ENCODE assay signal across 14 cellular contexts in genomic region chr2:239112127-239112774, GRCh38.
DNase-seq lines count a peak whose midpoint lies in the region; ATAC-seq, FAIRE-seq and TF ChIP-seq lines count a peak whose summit lies in the region.
"Had no signal": no experiment of that assay in that cellular context is flagged by ENCODE, and none has a peak within 500 bp of the region (broad histone marks: within the 10 kb centered on the region; RNA-seq: fewer than 3 reads in every experiment).

No MANE protein-coding gene starts in this region.

- peak overlapping the region; percentile 53 for H3K9ac ChIP-seq in muscle layer of colon (ENCODE audit: low read length)
- no peak overlapping the region for H3K9ac ChIP-seq in rectal smooth muscle tissue (ENCODE audit: low read length)

- TF ChIP-seq EP300 in transverse colon (IDR thresholded peaks at IDR 0.05; ENCODE audit: low read depth), result no peak

- intact Hi-C loops in transverse colon (cut with DNase I; ENCODE audit: low total_unique reads), result loop anchor here (10.0 kb wide), 1 partner anchor 193 kb away; no protein-coding TSS in a partner anchor
- intact Hi-C loops in mucosa of descending colon (cut with DNase I, micrococcal nuclease), result no loop called here

- H3K27me3 ChIP-seq in bronchial epithelial cell (ENCODE audit: control insufficient read depth, insufficient read depth, low read length) (no peaks in the 10 kb centered on the region), muscle layer of colon (ENCODE audit: control insufficient read depth in 1 of 2, insufficient read depth in 2 of 2, low read length in 2 of 2) (no peaks in the 10 kb centered on the region), rectal smooth muscle tissue (ENCODE audit: control insufficient read depth, insufficient read depth, low read length) (no peaks in the 10 kb centered on the region), transverse colon (no peaks in the 10 kb centered on the region)
- H3K27me3 ChIP-seq: BE2C, Peyer's patch had no signal

- in situ Hi-C loops in transverse colon (cut with MboI; ENCODE audit: low pct_ligation_motif_present in 1 of 4, low pct_unique_long_range_greater_than_20kb in 1 of 4, low sequenced_read_pairs in 3 of 4), result no loop called here

- H3K36me3 ChIP-seq in bronchial epithelial cell (ENCODE audit: control insufficient read depth, insufficient read depth, low read length) (no peaks in the 10 kb centered on the region), muscle layer of colon (ENCODE audit: insufficient read depth, low read length) (peaks cover 60% of the 10 kb centered on the region), rectal smooth muscle tissue (ENCODE audit: control insufficient read depth, insufficient read depth, low read length) (peaks cover 11% of the 10 kb centered on the region), transverse colon (peaks cover 0 to 13% (median 0%) of the 10 kb centered on the region in 4 donors), mucosa of descending colon (ENCODE audit: low read depth) (no peaks in the 10 kb centered on the region)
- H3K36me3 ChIP-seq: HAP-1 had no signal

- no peak overlapping the region for H3K4me3 ChIP-seq in bronchial epithelial cell (ENCODE audit: low read depth, low read length)
- no peak overlapping the region for H3K4me3 ChIP-seq in muscle layer of colon (ENCODE audit: low read depth in 1 of 2, low read length in 2 of 2)
- no peak overlapping the region for H3K4me3 ChIP-seq in rectal smooth muscle tissue (ENCODE audit: low read length)
- no peak overlapping the region for H3K4me3 ChIP-seq in transverse colon
- no peak overlapping the region for H3K4me3 ChIP-seq in mucosa of descending colon
- H3K4me3 ChIP-seq: HAP-1, Peyer's patch had no signal

- FAIRE-seq in bronchial epithelial cell (lab: Jason Lieb, UNC), result peak; percentile 64

- no peak for ATAC-seq in mucosa of descending colon

- H3K9me3 ChIP-seq in muscle layer of colon (ENCODE audit: low read length), result no peaks in the 10 kb centered on the region
- H3K9me3 ChIP-seq in transverse colon, result no peaks in the 10 kb centered on the region
- H3K9me3 ChIP-seq in mucosa of descending colon, result no peaks in the 10 kb centered on the region
- H3K9me3 ChIP-seq: BE2C, HAP-1, Peyer's patch had no signal

- peak overlapping the region; percentile 78 for H3K27ac ChIP-seq in muscle layer of colon (ENCODE audit: low read depth, low read length)
- peak overlapping the region; percentile 93 for H3K27ac ChIP-seq in rectal smooth muscle tissue (ENCODE audit: low read depth, low read length)
- peak overlapping the region; percentile 62 to 85 (median 78) for H3K27ac ChIP-seq in transverse colon

- TF ChIP-seq CTCF in bronchial epithelial cell (IDR thresholded peaks at IDR 0.05; ENCODE audit: insufficient read depth, low read length, severe bottlenecking), result no peak
- no peak for TF ChIP-seq CTCF in transverse colon (IDR thresholded peaks at IDR 0.05)
- TF ChIP-seq CTCF in mucosa of descending colon (IDR thresholded peaks at IDR 0.05), result no peak

- peaks cover 53% of the 10 kb centered on the region for H3K4me1 ChIP-seq in muscle layer of colon (ENCODE audit: insufficient read depth, low read length)
- H3K4me1 ChIP-seq in rectal smooth muscle tissue (ENCODE audit: control insufficient read depth, insufficient read depth, low read length), result peaks cover 47% of the 10 kb centered on the region
- peaks cover 20 to 35% (median 24%) of the 10 kb centered on the region in 4 donors for H3K4me1 ChIP-seq in transverse colon
- peaks cover 11% of the 10 kb centered on the region for H3K4me1 ChIP-seq in mucosa of descending colon (ENCODE audit: low read depth)
- H3K4me1 ChIP-seq: HAP-1 had no signal

- no peak for TF ChIP-seq POLR2A in transverse colon (IDR thresholded peaks at IDR 0.05)

- 85% methylated on average over 12 of the region's 14 CpGs; no CpG with 5 or more reads in 1 of the 2 donors for WGBS in transverse colon (ENCODE audit: low coverage in 1 of 2), 2 donors

- DNase-seq in bronchial epithelial cell (ENCODE audit: low read depth), result no peak
- DNase-seq in transverse colon, result no peak
- no peak for DNase-seq in nucleus accumbens (lab: John Stamatoyannopoulos, UW)
- no peak for DNase-seq in activated gamma-delta T cell (lab: John Stamatoyannopoulos, UW)
- no peak for DNase-seq in mucosa of descending colon
- DNase-seq: CD8-positive, alpha-beta memory T cell; NCI-H2029 treated with DMSO at 0.1 percent for 48 hours; NCI-H524; Peyer's patch; Right ventricle myocardium superior had no signal
